ENCODE assay signal across 30 cellular contexts in genomic region chr7:157603005-157603404, GRCh38.
"Had no signal": no experiment of that assay in that cellular context is flagged by ENCODE, and none has a peak within 500 bp of the region (broad histone marks: within the 10 kb centered on the region; RNA-seq: fewer than 3 reads in every experiment).

No MANE protein-coding gene starts in this region.

- H3K27ac Mint-ChIP-seq: immature natural killer cell; natural killer cell treated with Interleukin-12 subunit alpha and Interleukin-12 subunit beta and Interleukin-15 and Interleukin-18, amount 100 ng/mL, for 72 hours; progenitor cell of endocrine pancreas; stimulated activated effector memory CD8-positive, alpha-beta T cell treated with anti-CD3 and anti-CD28 coated beads, Interleukin-12 subunit alpha, Interleukin-12 subunit beta, amount 100 ng/mL, for 72 hours; stimulated activated naive CD8-positive, alpha-beta T cell treated with anti-CD3 and anti-CD28 coated beads, Interleukin-15, Interleukin-2, amounts not matched to agents 100 ng/mL and 50 ng/mL, for 24 hours; type B pancreatic cell had no signal

- H3K79me2 ChIP-seq: parathyroid adenoma had no signal

- H3K27me3 ChIP-seq: right atrium auricular region, right lobe of liver, tibial nerve, vagina had no signal

- H3K9ac ChIP-seq: parathyroid adenoma had no signal

- DNase-seq: hypothalamus; immature natural killer cell; kidney; left colon; mesendoderm; midbrain; naive thymus-derived CD4-positive, alpha-beta T cell; occipital lobe; right lobe of liver; stimulated activated CD4-positive, alpha-beta T cell treated with anti-CD3 and anti-CD28 coated beads, Interleukin-12 subunit alpha, Interleukin-12 subunit beta, amount 100 ng/mL, for 4 hours; stimulated activated CD4-positive, alpha-beta T cell treated with anti-CD3 and anti-CD28 coated beads, Interleukin-15, amount 100 ng/mL, for 24 hours; stimulated activated CD4-positive, alpha-beta T cell treated with anti-CD3 and anti-CD28 coated beads, Interleukin-2, amount 100 ng/mL, for 24 hours; stimulated activated CD4-positive, alpha-beta T cell treated with anti-CD3 and anti-CD28 coated beads, Interleukin-4, amount 100 ng/mL, for 1 hour; stimulated activated naive CD4-positive, alpha-beta T cell had no signal

- H3K27me3 Mint-ChIP-seq: stimulated activated naive CD8-positive, alpha-beta T cell treated with anti-CD3 and anti-CD28 coated beads, Interleukin-15, Interleukin-2, amounts not matched to agents 100 ng/mL and 50 ng/mL, for 24 hours; type B pancreatic cell had no signal

- H3K4me1 ChIP-seq: heart left ventricle, left lung, parathyroid adenoma, right atrium auricular region, right lobe of liver, tibial nerve, vagina had no signal

- H3K9me3 ChIP-seq: heart left ventricle, left lung, mucosa of descending colon, neutrophil, right atrium auricular region, right lobe of liver, tibial nerve, vagina had no signal

- FAIRE-seq: islet of Langerhans, kidney had no signal

- H3K4me3 Mint-ChIP-seq: immature natural killer cell; naive thymus-derived CD4-positive, alpha-beta T cell; natural killer cell treated with Interleukin-12 subunit alpha and Interleukin-12 subunit beta and Interleukin-15 and Interleukin-18, amount 100 ng/mL, for 72 hours; stimulated activated effector memory CD8-positive, alpha-beta T cell treated with anti-CD3 and anti-CD28 coated beads, Interleukin-12 subunit alpha, Interleukin-12 subunit beta, amount 100 ng/mL, for 72 hours; stimulated activated naive CD8-positive, alpha-beta T cell treated with anti-CD3 and anti-CD28 coated beads, Interleukin-15, Interleukin-2, amounts not matched to agents 100 ng/mL and 50 ng/mL, for 24 hours; type B pancreatic cell had no signal

- H3K27ac ChIP-seq: heart left ventricle, left lung, neutrophil, parathyroid adenoma, right atrium auricular region, right lobe of liver, skin epidermis, tibial nerve, vagina had no signal

- H3K9me3 Mint-ChIP-seq: immature natural killer cell; natural killer cell treated with Interleukin-12 subunit alpha and Interleukin-12 subunit beta and Interleukin-15 and Interleukin-18, amount 100 ng/mL, for 72 hours; stimulated activated effector memory CD8-positive, alpha-beta T cell treated with anti-CD3 and anti-CD28 coated beads, Interleukin-12 subunit alpha, Interleukin-12 subunit beta, amount 100 ng/mL, for 72 hours; stimulated activated naive CD8-positive, alpha-beta T cell treated with anti-CD3 and anti-CD28 coated beads, Interleukin-15, Interleukin-2, amounts not matched to agents 100 ng/mL and 50 ng/mL, for 24 hours; type B pancreatic cell had no signal

- ATAC-seq: heart left ventricle; left colon; left lung; mucosa of descending colon; naive thymus-derived CD4-positive, alpha-beta T cell; natural killer cell treated with Interleukin-12 subunit alpha and Interleukin-12 subunit beta and Interleukin-15 and Interleukin-18, amount 100 ng/mL, for 72 hours; right lobe of liver; stimulated activated effector memory CD8-positive, alpha-beta T cell treated with anti-CD3 and anti-CD28 coated beads, Interleukin-12 subunit alpha, Interleukin-12 subunit beta, amount 100 ng/mL, for 72 hours had no signal

- H2AFZ ChIP-seq: parathyroid adenoma had no signal

- H3K36me3 Mint-ChIP-seq: immature natural killer cell; naive thymus-derived CD4-positive, alpha-beta T cell; natural killer cell treated with Interleukin-12 subunit alpha and Interleukin-12 subunit beta and Interleukin-15 and Interleukin-18, amount 100 ng/mL, for 72 hours; stimulated activated effector memory CD8-positive, alpha-beta T cell treated with anti-CD3 and anti-CD28 coated beads, Interleukin-12 subunit alpha, Interleukin-12 subunit beta, amount 100 ng/mL, for 72 hours; type B pancreatic cell had no signal

- H3K4me3 ChIP-seq: heart left ventricle, left lung, lung, mucosa of descending colon, right atrium auricular region, right lobe of liver, skin epidermis, tibial nerve, vagina had no signal

- H3K36me3 ChIP-seq: heart left ventricle, left lung, neutrophil, right atrium auricular region, right lobe of liver, tibial nerve, vagina had no signal

- H3K4me1 Mint-ChIP-seq: immature natural killer cell; stimulated activated effector memory CD8-positive, alpha-beta T cell treated with anti-CD3 and anti-CD28 coated beads, Interleukin-12 subunit alpha, Interleukin-12 subunit beta, amount 100 ng/mL, for 72 hours had no signal
